In genomic region chr1:231408528-231409094, GRCh38 we compare ENCODE assay signal across 17 cellular contexts. TPM values are rescaled to one million over a fixed set of nuclear protein-coding genes. Genes with fewer than 3 reads are reported as not detected.
DNase-seq lines count a peak whose midpoint lies in the region; ATAC-seq and TF ChIP-seq lines count a peak whose summit lies in the region.
"Had no signal": no experiment of that assay in that cellular context is flagged by ENCODE, and none has a peak within 500 bp of the region (broad histone marks: within the 10 kb centered on the region; RNA-seq: fewer than 3 reads in every experiment).

No MANE protein-coding gene starts in this region.

- ATAC-seq in Right ventricle myocardium inferior (peak; percentile 38), left cardiac atrium (no peak), heart left ventricle (peak in 2 of 4 donors; percentile 13 to 52), T-cell (replicated peaks in 1 of 4) (no peak)
- no peak for ATAC-seq in naive thymus-derived CD8-positive, alpha-beta T cell

- H3K4me1 Mint-ChIP-seq in neural progenitor cell (peaks cover 2% of the 10 kb centered on the region), immature natural killer cell (peaks cover 17 to 24% of the 10 kb centered on the region in 2 donors), T-cell (peaks cover 17 to 34% (median 32%) of the 10 kb centered on the region in 3 donors)
- H3K4me1 Mint-ChIP-seq in naive thymus-derived CD8-positive, alpha-beta T cell: peaks cover 16 to 37% (median 24%) of the 10 kb centered on the region in 4 donors

- H3K27ac Mint-ChIP-seq in neural progenitor cell (no peak overlapping the region), immature natural killer cell (no peak overlapping the region), T-cell (no peak overlapping the region)
- H3K27ac Mint-ChIP-seq in naive thymus-derived CD8-positive, alpha-beta T cell: no peak overlapping the region
- H3K27ac Mint-ChIP-seq: CD4-positive, CD25-positive, alpha-beta regulatory T cell had no signal

- H3K9ac ChIP-seq in neural progenitor cell: no peak overlapping the region
- H3K9ac ChIP-seq: KMS-11 had no signal

- peak overlapping the region in 5 of 12 donors; percentile 3 to 20 (median 12) for H3K4me3 ChIP-seq in heart left ventricle
- H3K4me3 ChIP-seq in neural progenitor cell: no peak overlapping the region
- H3K4me3 ChIP-seq: right lobe of liver had no signal

- 34 to 44% (median 37%) methylated on average over 6 of the region's 6 CpGs for WGBS in heart left ventricle, 4 donors

- H3K79me2 ChIP-seq in neural progenitor cell (ENCODE audit: low read depth): peaks cover 4% of the 10 kb centered on the region

- no peak overlapping the region for H2AFZ ChIP-seq in neural progenitor cell (replicated peaks)

- H3K36me3 ChIP-seq in heart left ventricle: peaks cover 0 to 23% (median 6%) of the 10 kb centered on the region in 9 donors
- H3K36me3 ChIP-seq in neural progenitor cell: no peaks in the 10 kb centered on the region
- H3K36me3 ChIP-seq: right lobe of liver, WERI-Rb-1 had no signal

- intact Hi-C loops in Right ventricle myocardium inferior (cut with DNase I) (no loop called here), left cardiac atrium (cut with DNase I) (no loop called here), heart left ventricle (cut with DNase I) (no loop called here)

- H3K9me3 ChIP-seq in heart left ventricle (no peaks in the 10 kb centered on the region), neural progenitor cell (ENCODE audit: low read depth) (no peaks in the 10 kb centered on the region)
- H3K9me3 ChIP-seq: right lobe of liver had no signal

- H4K20me1 ChIP-seq in neural progenitor cell (ENCODE audit: low read depth): peaks cover 68% of the 10 kb centered on the region

- H3K4me1 ChIP-seq in heart left ventricle (peaks cover 3 to 96% (median 88%) of the 10 kb centered on the region in 12 donors), neural progenitor cell (peaks cover 4% of the 10 kb centered on the region)

- POLR2A ChIA-PET in naive thymus-derived CD8-positive, alpha-beta T cell (lab: Charles Lee): interaction anchor here (0.6 kb wide), 1 partner anchor 112 kb away, joined by 4 read pairs; no protein-coding TSS in a partner anchor
- POLR2A ChIA-PET in T-cell (lab: Charles Lee): interaction anchor here in 1 of 2 donors (0.7 kb wide), 1 partner anchor 375 kb away, joined by 3 read pairs; no protein-coding TSS in a partner anchor

- H3K27me3 ChIP-seq in heart left ventricle: no peaks in the 10 kb centered on the region
- H3K27me3 ChIP-seq in neural progenitor cell: no peaks in the 10 kb centered on the region
- H3K27me3 ChIP-seq: right lobe of liver had no signal

- H3K27ac ChIP-seq in heart left ventricle: peak overlapping the region in 9 of 12 donors; percentile 4 to 61 (median 37)
- no peak overlapping the region for H3K27ac ChIP-seq in neural progenitor cell
- H3K27ac ChIP-seq: KMS-11, WERI-Rb-1 had no signal

- TF ChIP-seq CTCF in heart left ventricle (IDR thresholded peaks at IDR 0.05): no peak
- TF ChIP-seq CTCF in neural progenitor cell (IDR thresholded peaks at IDR 0.05): no peak

- no peaks in the 10 kb centered on the region for H3K27me3 Mint-ChIP-seq in neural progenitor cell (ENCODE audit: insufficient read depth, low read depth)
- no peaks in the 10 kb centered on the region for H3K27me3 Mint-ChIP-seq in immature natural killer cell (ENCODE audit: low read depth in 3 of 3)
- H3K27me3 Mint-ChIP-seq in naive thymus-derived CD8-positive, alpha-beta T cell: no peaks in the 10 kb centered on the region
- H3K27me3 Mint-ChIP-seq in T-cell: no peaks in the 10 kb centered on the region
- H3K27me3 Mint-ChIP-seq: CD4-positive, CD25-positive, alpha-beta regulatory T cell had no signal

- no peak overlapping the region for H3K4me3 Mint-ChIP-seq in neural progenitor cell
- no peak overlapping the region for H3K4me3 Mint-ChIP-seq in immature natural killer cell
- H3K4me3 Mint-ChIP-seq in naive thymus-derived CD8-positive, alpha-beta T cell: no peak overlapping the region
- no peak overlapping the region for H3K4me3 Mint-ChIP-seq in T-cell
- H3K4me3 Mint-ChIP-seq: CD4-positive, CD25-positive, alpha-beta regulatory T cell had no signal

- no peak for DNase-seq in Right ventricle myocardium inferior (ENCODE audit: missing footprints)
- DNase-seq in left cardiac atrium: no peak
- DNase-seq in heart left ventricle: no peak
- no peak for DNase-seq in neural progenitor cell (ENCODE audit: low spot score)
- DNase-seq in immature natural killer cell: no peak
- DNase-seq in naive thymus-derived CD8-positive, alpha-beta T cell: no peak
- DNase-seq in Ammon's horn (ENCODE audit: low spot score): no peak
- DNase-seq in T-cell: no peak
- DNase-seq: CD4-positive, CD25-positive, alpha-beta regulatory T cell; cerebellar nuclear complex; NCI-H2171 treated with DMSO at 0.1 percent for 48 hours; right lobe of liver; RPMI8226; stimulated activated CD4-positive, alpha-beta T cell treated with anti-CD3 and anti-CD28 coated beads, Interleukin-4, amount 100 ng/mL, for 1 hour; stimulated activated CD8-positive, alpha-beta memory T cell treated with anti-CD3 and anti-CD28 coated beads, Interleukin-4, amount 100 ng/mL, for 48 hours; WERI-Rb-1 had no signal

- H3K36me3 Mint-ChIP-seq in neural progenitor cell (peaks cover 9% of the 10 kb centered on the region), immature natural killer cell (peaks cover 3 to 4% (median 4%) of the 10 kb centered on the region in 3 donors), T-cell (peaks cover 23% of the 10 kb centered on the region)
- peaks cover 0 to 23% (median 19%) of the 10 kb centered on the region in 3 donors for H3K36me3 Mint-ChIP-seq in naive thymus-derived CD8-positive, alpha-beta T cell

- TF ChIP-seq POLR2A in heart left ventricle (IDR thresholded peaks at IDR 0.05): no peak

- CTCF ChIA-PET in T-cell (lab: Charles Lee): no interaction called here

- H3K9me3 Mint-ChIP-seq in neural progenitor cell (no peaks in the 10 kb centered on the region), immature natural killer cell (no peaks in the 10 kb centered on the region), T-cell (no peaks in the 10 kb centered on the region)
- no peaks in the 10 kb centered on the region for H3K9me3 Mint-ChIP-seq in naive thymus-derived CD8-positive, alpha-beta T cell

- peak overlapping the region; percentile 33 for H3K4me2 ChIP-seq in neural progenitor cell
- H3K4me2 ChIP-seq: KMS-11 had no signal

- H3F3A ChIP-seq in neural progenitor cell (ENCODE audit: low read depth): no peaks in the 10 kb centered on the region

RNA-seq across cellular contexts. Expression of gene EGLN1, which starts 13.5 kb away (rescaled TPM):
- total RNA-seq in Right ventricle myocardium inferior: 86.0 TPM
- total RNA-seq in left cardiac atrium: 10 to 100 TPM; 53.6 to 85.0 TPM
- 100 to 1,000 TPM in 1 of 9 donors, 10 to 100 TPM in 8; 51.6 to 122 (median 77.8) TPM for total RNA-seq in heart left ventricle
- 10 to 100 TPM; 20.8 to 59.2 TPM for polyA plus RNA-seq in heart left ventricle
- total RNA-seq in neural progenitor cell (ENCODE audit: low replicate concordance): 24.3 and 30.3 TPM in 2 replicates
- 10 to 100 TPM; 18.2 to 27.3 (median 20.6) TPM for polyA plus RNA-seq in immature natural killer cell
- 10 to 100 TPM; 32.1 to 32.7 TPM for total RNA-seq in naive thymus-derived CD8-positive, alpha-beta T cell
- 10 to 100 TPM; 17.8 to 27.3 (median 22.8) TPM for polyA plus RNA-seq in naive thymus-derived CD8-positive, alpha-beta T cell
- total RNA-seq in T-cell: 10 to 100 TPM; 13.9 to 20.8 (median 18.5) TPM
